In the genomic region with DNA sequence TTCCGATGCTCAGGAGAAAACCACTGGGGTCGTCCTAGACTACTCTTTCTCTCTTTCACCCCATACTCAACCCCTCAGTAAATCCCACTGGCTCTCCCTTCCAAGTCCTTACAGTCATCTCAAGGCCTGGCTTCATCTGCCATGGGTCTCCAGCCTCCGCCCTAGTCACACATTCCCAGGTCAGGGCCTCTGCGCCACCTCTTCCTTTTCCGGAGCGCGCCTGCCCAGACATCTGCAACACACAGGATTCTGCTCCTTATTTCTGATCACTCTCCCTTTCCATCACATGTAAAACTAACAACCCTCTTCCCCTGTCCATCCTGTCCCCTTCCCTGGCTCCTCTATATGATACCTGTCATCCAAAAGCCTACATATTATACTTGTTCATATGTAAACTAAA, we compare ENCODE assay signal across 17 cellular contexts. TPM values are rescaled to one million over a fixed set of nuclear protein-coding genes. Genes with fewer than 3 reads are reported as not detected.
DNase-seq lines count a peak whose midpoint lies in the region; ATAC-seq and TF ChIP-seq lines count a peak whose summit lies in the region.
"Had no signal": no experiment of that assay in that cellular context is flagged by ENCODE, and none has a peak within 500 bp of the region (broad histone marks: within the 10 kb centered on the region; RNA-seq: fewer than 3 reads in every experiment).

No MANE protein-coding gene starts in this region.

- POLR2A ChIA-PET in CD8-positive, alpha-beta memory T cell (lab: Charles Lee), result no interaction called here

- no peak overlapping the region for H3K9ac ChIP-seq in trophoblast cell (ENCODE audit: low read length)

- CTCF ChIA-PET in CD8-positive, alpha-beta memory T cell (lab: Charles Lee), result no interaction called here

- H3K36me3 ChIP-seq in CD8-positive, alpha-beta memory T cell (ENCODE audit: insufficient read depth, low read length), result no peaks in the 10 kb centered on the region
- H3K36me3 ChIP-seq in trophoblast cell (ENCODE audit: control insufficient read depth in 1 of 2, insufficient read depth in 2 of 2, low read length in 2 of 2), result no peaks in the 10 kb centered on the region
- H3K36me3 ChIP-seq: colonic mucosa, suprapubic skin had no signal

- WGBS in trophoblast cell (ENCODE audit: extremely low coverage, insufficient coverage, insufficient read length), result no CpG with 5 or more reads among the region's 7 CpGs

- DNase-seq in T-helper 2 cell treated with Interferon-gamma antibody and Interleukin-4, amounts not matched to agents 5 μg/mL and 100 μg/mL, for 36 hours (ENCODE audit: low spot score), result no peak
- DNase-seq in T-helper 2 cell (no peak), endothelial cell (ENCODE audit: low spot score) (no peak), trophoblast cell (no peak), NCI-H187 treated with DMSO at 0.1 percent for 48 hours (lab: John Stamatoyannopoulos, UW) (no peak)
- DNase-seq in CD8-positive, alpha-beta memory T cell, result no peak
- DNase-seq: activated CD4-positive, alpha-beta T cell treated with anti-CD3 and anti-CD28 coated beads for 48 hours; aorta; colonic mucosa; kidney glomerular epithelial cell; NCI-H1436 treated with DMSO at 0.1 percent for 48 hours; NCI-H226; SHP77 treated with DMSO at 0.1 percent for 48 hours; T-helper 9 cell had no signal

- no peak overlapping the region for H2BK120ac ChIP-seq in trophoblast cell (ENCODE audit: insufficient read depth, low read length, poor library complexity)

- H3K4me1 Mint-ChIP-seq in T-helper 2 cell treated with Interferon-gamma antibody and Interleukin-4, amounts not matched to agents 5 μg/mL and 100 μg/mL, for 36 hours (ENCODE audit: low read depth), result peaks cover 60% of the 10 kb centered on the region
- peaks cover 82 to 99% (median 98%) of the 10 kb centered on the region in 3 donors for H3K4me1 Mint-ChIP-seq in CD8-positive, alpha-beta memory T cell
- H3K4me1 Mint-ChIP-seq in endothelial cell (ENCODE audit: unreplicated experiment), result peaks cover 66% of the 10 kb centered on the region

- no peaks in the 10 kb centered on the region for H3K9me3 ChIP-seq in CD8-positive, alpha-beta memory T cell (ENCODE audit: low read length)
- no peaks in the 10 kb centered on the region for H3K9me3 ChIP-seq in trophoblast cell (ENCODE audit: insufficient read depth, low read depth, low read length)
- H3K9me3 ChIP-seq: colonic mucosa, suprapubic skin had no signal

- H3K14ac ChIP-seq in trophoblast cell (ENCODE audit: low read length), result no peak overlapping the region

- no peak for TF ChIP-seq CTCF in endothelial cell (IDR thresholded peaks at IDR 0.05; ENCODE audit: unreplicated experiment)

- H3K18ac ChIP-seq in trophoblast cell (ENCODE audit: low read length), result peak overlapping the region; percentile 46

- H3K4me2 ChIP-seq in trophoblast cell (ENCODE audit: low read length), result no peak overlapping the region

- H3K79me2 ChIP-seq in trophoblast cell (ENCODE audit: control insufficient read depth, insufficient read depth, low read length, poor library complexity), result peaks cover 7% of the 10 kb centered on the region

- no peak overlapping the region for H3K23ac ChIP-seq in trophoblast cell (ENCODE audit: low read length)

- no peak for ATAC-seq in HG03095 (IDR thresholded peaks at IDR 0.05; ENCODE audit: unreplicated experiment)
- ATAC-seq in HG03175 (IDR thresholded peaks at IDR 0.05; ENCODE audit: unreplicated experiment), result no peak

- H3K9me3 Mint-ChIP-seq in T-helper 2 cell treated with Interferon-gamma antibody and Interleukin-4, amounts not matched to agents 5 μg/mL and 100 μg/mL, for 36 hours, result no peaks in the 10 kb centered on the region
- H3K9me3 Mint-ChIP-seq in CD8-positive, alpha-beta memory T cell, result no peaks in the 10 kb centered on the region
- H3K9me3 Mint-ChIP-seq in endothelial cell (ENCODE audit: unreplicated experiment), result no peaks in the 10 kb centered on the region

- peaks cover 52% of the 10 kb centered on the region for H3K4me1 ChIP-seq in CD8-positive, alpha-beta memory T cell (ENCODE audit: insufficient read depth, low read length)
- H3K4me1 ChIP-seq in trophoblast cell (ENCODE audit: control insufficient read depth in 1 of 2, insufficient read depth in 2 of 2, low read length in 2 of 2), result peaks cover 10 to 16% of the 10 kb centered on the region in 2 experiments

- no peak overlapping the region for H2BK5ac ChIP-seq in trophoblast cell (ENCODE audit: low read depth, low read length, poor library complexity)

- no peak overlapping the region for H3K4me3 ChIP-seq in CD8-positive, alpha-beta memory T cell (ENCODE audit: low read length)
- H3K4me3 ChIP-seq in trophoblast cell (ENCODE audit: low read depth, low read length), result no peak overlapping the region
- H3K4me3 ChIP-seq: colonic mucosa, suprapubic skin had no signal

- peak overlapping the region; percentile 73 for H3K4ac ChIP-seq in trophoblast cell (ENCODE audit: low read depth, low read length)

- no peak overlapping the region for H2AFZ ChIP-seq in trophoblast cell (ENCODE audit: insufficient read depth, low read length, poor library complexity)

- no peak overlapping the region for H3K27ac ChIP-seq in CD8-positive, alpha-beta memory T cell (ENCODE audit: low read depth, low read length)
- no peak overlapping the region for H3K27ac ChIP-seq in trophoblast cell (ENCODE audit: low read depth, low read length)
- H3K27ac ChIP-seq: colonic mucosa, suprapubic skin had no signal

- no peak overlapping the region for H3K4me3 Mint-ChIP-seq in T-helper 2 cell treated with Interferon-gamma antibody and Interleukin-4, amounts not matched to agents 5 μg/mL and 100 μg/mL, for 36 hours
- H3K4me3 Mint-ChIP-seq in CD8-positive, alpha-beta memory T cell, result peak overlapping the region in 1 of 7 donors; percentile 4
- no peak overlapping the region for H3K4me3 Mint-ChIP-seq in endothelial cell (ENCODE audit: unreplicated experiment)

- H3K27ac Mint-ChIP-seq in T-helper 2 cell treated with Interferon-gamma antibody and Interleukin-4, amounts not matched to agents 5 μg/mL and 100 μg/mL, for 36 hours, result peak overlapping the region; percentile 3
- H3K27ac Mint-ChIP-seq in CD8-positive, alpha-beta memory T cell, result peak overlapping the region in 6 of 8 donors; percentile 16 to 83 (median 58)
- peak overlapping the region; percentile 34 for H3K27ac Mint-ChIP-seq in endothelial cell (ENCODE audit: unreplicated experiment)

- no peaks in the 10 kb centered on the region for H3K27me3 Mint-ChIP-seq in T-helper 2 cell treated with Interferon-gamma antibody and Interleukin-4, amounts not matched to agents 5 μg/mL and 100 μg/mL, for 36 hours (ENCODE audit: low read depth)
- H3K27me3 Mint-ChIP-seq in CD8-positive, alpha-beta memory T cell, result no peaks in the 10 kb centered on the region
- H3K27me3 Mint-ChIP-seq in endothelial cell (ENCODE audit: unreplicated experiment), result peaks cover 7% of the 10 kb centered on the region

- peaks cover 10% of the 10 kb centered on the region for H3K36me3 Mint-ChIP-seq in T-helper 2 cell treated with Interferon-gamma antibody and Interleukin-4, amounts not matched to agents 5 μg/mL and 100 μg/mL, for 36 hours (ENCODE audit: low read depth)
- peaks cover 0 to 4% (median 3%) of the 10 kb centered on the region in 3 donors for H3K36me3 Mint-ChIP-seq in CD8-positive, alpha-beta memory T cell
- peaks cover 9% of the 10 kb centered on the region for H3K36me3 Mint-ChIP-seq in endothelial cell (ENCODE audit: low read depth, unreplicated experiment)

- H4K12ac ChIP-seq in trophoblast cell (ENCODE audit: low read depth, low read length), result no peak overlapping the region

- no peak overlapping the region for H2AK5ac ChIP-seq in trophoblast cell (ENCODE audit: low read length)

- H3K79me1 ChIP-seq in trophoblast cell (ENCODE audit: low read length), result peaks cover 7% of the 10 kb centered on the region

- no peak overlapping the region for H4K91ac ChIP-seq in trophoblast cell (ENCODE audit: low read depth, low read length)

- H3K27me3 ChIP-seq in CD8-positive, alpha-beta memory T cell (ENCODE audit: insufficient read depth, low read length, poor library complexity, severe bottlenecking), result no peaks in the 10 kb centered on the region
- no peaks in the 10 kb centered on the region for H3K27me3 ChIP-seq in trophoblast cell (ENCODE audit: insufficient read depth, low read length)
- H3K27me3 ChIP-seq: colonic mucosa had no signal

- H2BK12ac ChIP-seq in trophoblast cell (ENCODE audit: low read length), result peak overlapping the region; percentile 35

- H4K8ac ChIP-seq in trophoblast cell (ENCODE audit: low read depth, low read length), result no peak overlapping the region

RNA-seq across cellular contexts. Expression of gene RAPGEF1, which starts 39.8 kb away (rescaled TPM):
- total RNA-seq in CD8-positive, alpha-beta memory T cell, result 100 to 1,000 TPM; 145 to 148 TPM
- 20.1 TPM for polyA plus RNA-seq in CD8-positive, alpha-beta memory T cell
- 226 TPM for total RNA-seq in endothelial cell (ENCODE audit: unreplicated experiment)
- polyA plus RNA-seq in trophoblast cell (2013), result 77.7 and 79.5 TPM in 2 replicates

Comparison
In these comparisons a context has a peak if more than half of its experiments do, and no peak if none do; other contexts are left out.
1. H3K27ac Mint-ChIP-seq: peak in every context shown above with its lines; median percentile 58 in CD8-positive, alpha-beta memory T cell; 34 in endothelial cell; 3 in T-helper 2 cell treated with Interferon-gamma antibody and Interleukin-4, amounts not matched to agents 5 μg/mL and 100 μg/mL, for 36 hours.